2 cellular contexts compared by ENCODE assay signal in the genomic region with DNA sequence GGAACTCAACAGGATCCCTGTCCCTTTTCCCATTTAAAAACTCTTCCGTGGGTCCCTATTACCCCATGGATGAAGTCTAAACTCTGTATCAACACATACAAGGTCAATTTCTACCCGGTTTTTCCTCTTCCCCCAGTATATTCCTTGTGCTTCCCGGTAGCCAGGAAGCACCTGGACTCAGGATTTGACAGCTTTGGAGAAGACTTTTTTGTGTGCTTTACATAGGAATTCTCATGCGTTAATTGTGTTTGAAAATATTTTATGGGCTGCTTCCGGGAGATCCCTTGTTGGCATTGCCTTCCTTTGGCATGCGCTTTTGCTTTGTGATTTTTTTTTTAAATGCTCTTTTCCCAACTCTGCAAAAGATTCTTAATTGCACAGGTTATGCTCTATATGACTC.
A peak's percentile ranks its signal among the peaks of the same experiment; 100 is the strongest.
TF ChIP-seq lines count a peak whose summit lies in the region.

No MANE protein-coding gene starts in this region.

TF ChIP-seq in IMR-90, 13 proteins besides CTCF, POLR2A, EP300 and RAD21:
- TF ChIP-seq CEBPB (IDR thresholded peaks at IDR 0.05; ENCODE audit: low read depth, low read length) (no peak), FOS (IDR thresholded peaks at IDR 0.05; ENCODE audit: low read depth, low read length) (no peak), MAZ (IDR thresholded peaks at IDR 0.05; ENCODE audit: borderline replicate concordance, low read depth, low read length) (no peak), MXI1 (IDR thresholded peaks at IDR 0.05; ENCODE audit: borderline replicate concordance, low read depth, low read length) (no peak), BHLHE40 (IDR thresholded peaks at IDR 0.05; ENCODE audit: low read depth, low read length) (no peak), SMC3 (IDR thresholded peaks at IDR 0.05; ENCODE audit: low read depth, low read length) (no peak), MAFK (IDR thresholded peaks at IDR 0.05; ENCODE audit: low read depth, low read length) (no peak)
- TF ChIP-seq, protein P1, sequence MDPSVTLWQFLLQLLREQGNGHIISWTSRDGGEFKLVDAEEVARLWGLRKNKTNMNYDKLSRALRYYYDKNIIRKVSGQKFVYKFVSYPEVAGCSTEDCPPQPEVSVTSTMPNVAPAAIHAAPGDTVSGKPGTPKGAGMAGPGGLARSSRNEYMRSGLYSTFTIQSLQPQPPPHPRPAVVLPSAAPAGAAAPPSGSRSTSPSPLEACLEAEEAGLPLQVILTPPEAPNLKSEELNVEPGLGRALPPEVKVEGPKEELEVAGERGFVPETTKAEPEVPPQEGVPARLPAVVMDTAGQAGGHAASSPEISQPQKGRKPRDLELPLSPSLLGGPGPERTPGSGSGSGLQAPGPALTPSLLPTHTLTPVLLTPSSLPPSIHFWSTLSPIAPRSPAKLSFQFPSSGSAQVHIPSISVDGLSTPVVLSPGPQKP (IDR thresholded peaks at IDR 0.05; ENCODE audit: borderline replicate concordance, low read depth, low read length) = no peak
- TF ChIP-seq, protein P2, sequence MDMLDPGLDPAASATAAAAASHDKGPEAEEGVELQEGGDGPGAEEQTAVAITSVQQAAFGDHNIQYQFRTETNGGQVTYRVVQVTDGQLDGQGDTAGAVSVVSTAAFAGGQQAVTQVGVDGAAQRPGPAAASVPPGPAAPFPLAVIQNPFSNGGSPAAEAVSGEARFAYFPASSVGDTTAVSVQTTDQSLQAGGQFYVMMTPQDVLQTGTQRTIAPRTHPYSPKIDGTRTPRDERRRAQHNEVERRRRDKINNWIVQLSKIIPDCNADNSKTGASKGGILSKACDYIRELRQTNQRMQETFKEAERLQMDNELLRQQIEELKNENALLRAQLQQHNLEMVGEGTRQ (IDR thresholded peaks at IDR 0.05; ENCODE audit: low read depth, low read length) = no peak

TF ChIP-seq in endothelial cell of umbilical vein, 7 proteins besides CTCF, POLR2A, EP300 and RAD21:
- no peak for TF ChIP-seq MYC (IDR thresholded peaks at IDR 0.05; ENCODE audit: low read depth, low read length)
- TF ChIP-seq, protein P3, sequence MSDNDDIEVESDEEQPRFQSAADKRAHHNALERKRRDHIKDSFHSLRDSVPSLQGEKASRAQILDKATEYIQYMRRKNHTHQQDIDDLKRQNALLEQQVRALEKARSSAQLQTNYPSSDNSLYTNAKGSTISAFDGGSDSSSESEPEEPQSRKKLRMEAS (IDR thresholded peaks at IDR 0.05; ENCODE audit: insufficient read depth, insufficient read length) = no peak
- TF ChIP-seq GATA2 (IDR thresholded peaks at IDR 0.05; ENCODE audit: insufficient read depth, insufficient read length, low read depth, low read length) = no peak
- no peak for TF ChIP-seq FOS (IDR thresholded peaks at IDR 0.05; ENCODE audit: borderline replicate concordance, insufficient read depth, low read length)
- no peak for TF ChIP-seq EZH2 (IDR thresholded peaks at IDR 0.05; ENCODE audit: borderline replicate concordance, low read depth, low read length, severe bottlenecking)
- TF ChIP-seq POLR2AphosphoS5 (IDR thresholded peaks at IDR 0.05; ENCODE audit: insufficient read depth, low read depth, low read length) = no peak
- peak; percentile 7 for TF ChIP-seq JUN (IDR thresholded peaks at IDR 0.05; ENCODE audit: borderline replicate concordance, insufficient read depth, insufficient read length, low read depth)
